In the genomic region with DNA sequence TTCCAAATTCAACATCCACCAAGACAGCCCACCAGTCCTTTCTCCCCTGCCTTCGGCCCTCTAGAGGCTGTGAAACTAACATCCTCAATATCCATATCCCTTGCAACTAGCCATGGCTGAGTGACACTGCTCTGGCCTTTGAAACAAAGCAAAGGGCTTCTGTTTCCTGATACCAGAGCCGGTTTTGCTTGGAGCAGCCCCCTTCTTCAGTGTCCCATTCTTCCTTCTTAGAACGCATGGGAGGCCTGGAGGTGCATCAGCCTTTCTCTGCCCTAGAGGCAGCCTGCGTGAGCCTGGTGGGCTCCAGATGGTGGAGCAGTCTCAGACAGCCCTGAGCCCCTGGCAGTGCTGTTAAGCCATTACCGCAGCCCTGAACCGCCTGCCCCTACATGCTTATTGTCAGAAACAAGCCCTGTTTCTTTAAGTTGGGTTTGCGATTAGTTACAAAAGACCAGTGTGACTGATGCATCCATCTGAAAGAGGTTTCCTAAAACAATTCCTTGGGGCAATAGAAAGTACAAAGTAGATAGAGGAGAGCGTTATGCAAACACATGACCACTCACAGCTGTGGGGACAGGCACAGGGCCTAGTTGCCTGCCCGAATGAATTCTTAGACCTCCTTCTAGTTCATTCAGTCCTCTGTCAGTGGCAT, we compare ENCODE assay signal across 14 cellular contexts.
DNase-seq lines count a peak whose midpoint lies in the region; ATAC-seq and TF ChIP-seq lines count a peak whose summit lies in the region.
"Had no signal": no experiment of that assay in that cellular context is flagged by ENCODE, and none has a peak within 500 bp of the region (broad histone marks: within the 10 kb centered on the region; RNA-seq: fewer than 3 reads in every experiment).

No MANE protein-coding gene starts in this region.

- POLR2A ChIA-PET in GM10248 (lab: Yijun Ruan, JAX), result no interaction called here

- no peaks in the 10 kb centered on the region for H3K27me3 Mint-ChIP-seq in activated CD8-positive, alpha-beta memory T cell treated with anti-CD3 and anti-CD28 coated beads, Interleukin-2, amount 10 ng/mL, durations not matched to agents 7 days and 5 days
- H3K27me3 Mint-ChIP-seq: activated CD4-positive, alpha-beta T cell treated with anti-CD3 and anti-CD28 coated beads, Interleukin-2, amount 10 ng/mL, durations not matched to agents 7 days and 5 days had no signal

- no peaks in the 10 kb centered on the region for H3K4me1 Mint-ChIP-seq in activated CD8-positive, alpha-beta memory T cell treated with anti-CD3 and anti-CD28 coated beads, Interleukin-2, amount 10 ng/mL, durations not matched to agents 7 days and 5 days
- H3K4me1 Mint-ChIP-seq: activated CD4-positive, alpha-beta T cell treated with anti-CD3 and anti-CD28 coated beads, Interleukin-2, amount 10 ng/mL, durations not matched to agents 7 days and 5 days; activated T-helper 17 cell treated with anti-CD3 and anti-CD28 coated beads, Interleukin-2, amount 50 U/mL, for 72 hours had no signal

- no peaks in the 10 kb centered on the region for H3K36me3 Mint-ChIP-seq in activated CD8-positive, alpha-beta memory T cell treated with anti-CD3 and anti-CD28 coated beads, Interleukin-2, amount 10 ng/mL, durations not matched to agents 7 days and 5 days

- no peak for ATAC-seq in activated CD8-positive, alpha-beta memory T cell treated with anti-CD3 and anti-CD28 coated beads, Interleukin-2, amount 10 ng/mL, durations not matched to agents 7 days and 5 days
- ATAC-seq: activated T-helper 17 cell treated with anti-CD3 and anti-CD28 coated beads, Interleukin-2, amount 50 U/mL, for 72 hours; body of pancreas had no signal

- TF ChIP-seq CTCF in GM10248 (IDR thresholded peaks at IDR 0.05; ENCODE audit: control extremely low read depth, extremely low read depth, low read depth, missing control alignments), result no peak

- DNase-seq in activated CD8-positive, alpha-beta memory T cell treated with anti-CD3 and anti-CD28 coated beads, Interleukin-2, amount 50 U/mL, for 48 hours, result peak; percentile 10
- DNase-seq in activated CD8-positive, alpha-beta memory T cell treated with anti-CD3 and anti-CD28 coated beads, Interleukin-2, amount 10 ng/mL, durations not matched to agents 7 days and 5 days, result no peak
- peak; percentile 60 for DNase-seq in fibroblast of gingiva (ENCODE audit: low read depth)
- DNase-seq in islet precursor cell, result peak; percentile 57
- no peak for DNase-seq in NCI-H146 (lab: John Stamatoyannopoulos, UW)
- DNase-seq in GM10248 (ENCODE audit: extremely low spot score), result no peak
- DNase-seq in NCI-H1694 (lab: John Stamatoyannopoulos, UW), result no peak
- DNase-seq in DMS153 (lab: John Stamatoyannopoulos, UW), result no peak
- DNase-seq: ACHN; activated CD4-positive, alpha-beta T cell treated with anti-CD3 and anti-CD28 coated beads, Interleukin-2, amount 10 ng/mL, durations not matched to agents 7 days and 5 days; body of pancreas; NCI-H446 had no signal

- CTCF ChIA-PET in activated CD8-positive, alpha-beta memory T cell treated with anti-CD3 and anti-CD28 coated beads, Interleukin-2, amount 10 ng/mL, durations not matched to agents 7 days and 5 days (lab: Charles Lee), result no interaction called here
- CTCF ChIA-PET in GM10248 (lab: Yijun Ruan, JAX), result no interaction called here

- no peaks in the 10 kb centered on the region for H3K9me3 Mint-ChIP-seq in activated CD8-positive, alpha-beta memory T cell treated with anti-CD3 and anti-CD28 coated beads, Interleukin-2, amount 10 ng/mL, durations not matched to agents 7 days and 5 days (ENCODE audit: low read depth)
- H3K9me3 Mint-ChIP-seq: activated CD4-positive, alpha-beta T cell treated with anti-CD3 and anti-CD28 coated beads, Interleukin-2, amount 10 ng/mL, durations not matched to agents 7 days and 5 days; activated T-helper 17 cell treated with anti-CD3 and anti-CD28 coated beads, Interleukin-2, amount 50 U/mL, for 72 hours; T-helper 2 cell treated with Interferon-gamma antibody and Interleukin-4, amounts not matched to agents 5 μg/mL and 100 μg/mL, for 36 hours had no signal

- no peak overlapping the region for H3K27ac Mint-ChIP-seq in activated CD8-positive, alpha-beta memory T cell treated with anti-CD3 and anti-CD28 coated beads, Interleukin-2, amount 10 ng/mL, durations not matched to agents 7 days and 5 days
- H3K27ac Mint-ChIP-seq: activated CD4-positive, alpha-beta T cell treated with anti-CD3 and anti-CD28 coated beads, Interleukin-2, amount 10 ng/mL, durations not matched to agents 7 days and 5 days; activated T-helper 17 cell treated with anti-CD3 and anti-CD28 coated beads, Interleukin-2, amount 50 U/mL, for 72 hours; T-helper 2 cell treated with Interferon-gamma antibody and Interleukin-4, amounts not matched to agents 5 μg/mL and 100 μg/mL, for 36 hours had no signal

- no peak overlapping the region for H3K4me3 Mint-ChIP-seq in activated CD8-positive, alpha-beta memory T cell treated with anti-CD3 and anti-CD28 coated beads, Interleukin-2, amount 10 ng/mL, durations not matched to agents 7 days and 5 days
- H3K4me3 Mint-ChIP-seq: activated CD4-positive, alpha-beta T cell treated with anti-CD3 and anti-CD28 coated beads, Interleukin-2, amount 10 ng/mL, durations not matched to agents 7 days and 5 days; activated T-helper 17 cell treated with anti-CD3 and anti-CD28 coated beads, Interleukin-2, amount 50 U/mL, for 72 hours; T-helper 2 cell treated with Interferon-gamma antibody and Interleukin-4, amounts not matched to agents 5 μg/mL and 100 μg/mL, for 36 hours had no signal

Comparison
In these comparisons a context has a peak if more than half of its experiments do, and no peak if none do; other contexts are left out.
1. DNase-seq: peak in activated CD8-positive, alpha-beta memory T cell treated with anti-CD3 and anti-CD28 coated beads, Interleukin-2, amount 50 U/mL, for 48 hours (single experiment), fibroblast of gingiva (single experiment) and islet precursor cell (single experiment); none in activated CD8-positive, alpha-beta memory T cell treated with anti-CD3 and anti-CD28 coated beads, Interleukin-2, amount 10 ng/mL, durations not matched to agents 7 days and 5 days (single experiment), NCI-H146 (single experiment), GM10248 (single experiment), NCI-H1694 (single experiment) and DMS153 (single experiment).